ENCODE assay signal across 1 cellular context in the genomic region with DNA sequence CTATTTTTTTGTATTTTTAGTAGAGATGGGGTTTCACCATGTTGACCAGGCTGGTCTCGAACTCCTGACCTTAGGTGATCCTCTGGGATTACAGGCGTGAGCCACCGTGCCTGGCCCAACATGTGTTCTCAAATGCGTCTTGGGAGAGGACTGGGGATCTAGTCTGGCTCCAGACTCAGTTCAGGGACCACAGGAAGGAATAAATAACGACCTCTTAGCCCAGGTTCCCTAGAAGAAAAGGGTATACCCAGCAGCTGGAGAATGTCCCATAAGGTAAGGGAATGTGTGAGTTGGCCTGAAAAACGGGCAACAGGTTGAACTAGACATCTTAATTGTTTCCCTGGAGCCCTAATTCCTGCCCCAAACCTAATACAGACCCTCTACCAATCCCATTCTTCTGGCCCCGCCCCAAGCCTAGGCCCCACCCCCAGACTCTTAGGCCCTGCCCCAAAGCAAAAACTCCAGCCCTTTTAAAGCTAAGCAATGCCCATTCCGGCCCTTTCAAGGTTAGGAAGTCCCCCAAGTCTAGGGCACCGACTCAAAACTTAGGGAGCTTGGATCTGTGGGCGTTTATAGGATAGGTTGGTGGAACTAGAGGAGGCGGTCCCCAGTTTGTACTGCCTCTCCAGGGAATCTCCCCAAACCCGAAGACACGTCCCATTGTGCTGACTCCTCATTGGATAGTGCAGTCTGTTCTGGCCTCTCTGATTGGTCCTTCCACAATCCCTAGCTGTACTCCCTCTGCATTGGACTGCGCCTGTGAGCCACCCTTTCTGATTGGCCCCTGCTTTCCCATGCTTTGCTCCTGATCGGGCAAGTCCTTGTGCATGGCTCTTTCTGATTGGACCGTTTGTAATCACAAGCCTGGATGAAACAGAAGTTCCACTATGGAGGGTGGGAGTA.
TF ChIP-seq lines count a peak whose summit lies in the region.

No MANE protein-coding gene starts in this region.

TF ChIP-seq in GM12878, 131 proteins besides CTCF, POLR2A, EP300 and RAD21:
- TF ChIP-seq POU2F2 (IDR thresholded peaks at IDR 0.05; ENCODE audit: borderline replicate concordance, low read depth, low read length) (no peak), SP1 (IDR thresholded peaks at IDR 0.05; ENCODE audit: low read depth, low read length) (peak; percentile 77)
